In genomic region chr15:79184465-79184892, GRCh38 we compare ENCODE assay signal across 8 cellular contexts.
DNase-seq lines count a peak whose midpoint lies in the region; ATAC-seq lines count a peak whose summit lies in the region.

No MANE protein-coding gene starts in this region.

- no peaks in the 10 kb centered on the region for H3K27me3 Mint-ChIP-seq in activated CD8-positive, alpha-beta T cell treated with anti-CD3 and anti-CD28 coated beads, Interleukin-2, amount 10 ng/mL, durations not matched to agents 7 days and 5 days (ENCODE audit: low read depth)
- H3K27me3 Mint-ChIP-seq in effector memory CD8-positive, alpha-beta T cell, result peaks cover 11% of the 10 kb centered on the region in 2 donors

- H3K9me3 Mint-ChIP-seq in activated CD8-positive, alpha-beta T cell treated with anti-CD3 and anti-CD28 coated beads, Interleukin-2, amount 10 ng/mL, durations not matched to agents 7 days and 5 days (ENCODE audit: insufficient read depth), result no peaks in the 10 kb centered on the region
- H3K9me3 Mint-ChIP-seq in effector memory CD8-positive, alpha-beta T cell, result no peaks in the 10 kb centered on the region

- H3K4me3 Mint-ChIP-seq in activated CD8-positive, alpha-beta T cell treated with anti-CD3 and anti-CD28 coated beads, Interleukin-2, amount 10 ng/mL, durations not matched to agents 7 days and 5 days, result no peak overlapping the region
- H3K4me3 Mint-ChIP-seq in effector memory CD8-positive, alpha-beta T cell, result no peak overlapping the region

- no peaks in the 10 kb centered on the region for H3K4me1 Mint-ChIP-seq in activated CD8-positive, alpha-beta T cell treated with anti-CD3 and anti-CD28 coated beads, Interleukin-2, amount 10 ng/mL, durations not matched to agents 7 days and 5 days (ENCODE audit: low read depth)
- H3K4me1 Mint-ChIP-seq in effector memory CD8-positive, alpha-beta T cell (ENCODE audit: low read depth in 2 of 2), result no peaks in the 10 kb centered on the region

- CTCF ChIA-PET in activated CD8-positive, alpha-beta T cell treated with anti-CD3 and anti-CD28 coated beads, Interleukin-2, amount 10 ng/mL, durations not matched to agents 7 days and 5 days (lab: Charles Lee), result interaction anchor here (0.7 to 4.7 kb wide), 39 partner anchors 9 to 433 kb away, joined by 3 to 127 read pairs (median 4); no protein-coding TSS in a partner anchor

- DNase-seq in AG08396 (ENCODE audit: low spot score) (peak; percentile 64), GM19240 (ENCODE audit: insufficient read length, low spot score) (peak; percentile 67), NCI-H526 (lab: John Stamatoyannopoulos, UW) (peak; percentile 83 to 93), mesenteric fat pad (ENCODE audit: low spot score) (peak; percentile 90)
- DNase-seq in activated CD8-positive, alpha-beta T cell treated with anti-CD3 and anti-CD28 coated beads, Interleukin-2, amount 10 ng/mL, durations not matched to agents 7 days and 5 days, result peak; percentile 75
- peak; percentile 55 to 60 (median 57) for DNase-seq in effector memory CD8-positive, alpha-beta T cell
- DNase-seq in stimulated activated CD8-positive, alpha-beta memory T cell treated with anti-CD3 and anti-CD28 coated beads, Interleukin-15, amount 100 ng/mL, for 48 hours (ENCODE audit: low read depth in 2 of 2), result peak; percentile 15 to 42

- POLR2A ChIA-PET in activated CD8-positive, alpha-beta T cell treated with anti-CD3 and anti-CD28 coated beads, Interleukin-2, amount 10 ng/mL, durations not matched to agents 7 days and 5 days (lab: Charles Lee), result interaction anchor here (1.0 kb wide), 1 partner anchor 156 kb away, joined by 4 read pairs; no protein-coding TSS in a partner anchor

- H3K27ac Mint-ChIP-seq in activated CD8-positive, alpha-beta T cell treated with anti-CD3 and anti-CD28 coated beads, Interleukin-2, amount 10 ng/mL, durations not matched to agents 7 days and 5 days, result no peak overlapping the region
- no peak overlapping the region for H3K27ac Mint-ChIP-seq in effector memory CD8-positive, alpha-beta T cell

- H3K36me3 Mint-ChIP-seq in activated CD8-positive, alpha-beta T cell treated with anti-CD3 and anti-CD28 coated beads, Interleukin-2, amount 10 ng/mL, durations not matched to agents 7 days and 5 days (ENCODE audit: low read depth), result no peaks in the 10 kb centered on the region
- H3K36me3 Mint-ChIP-seq in effector memory CD8-positive, alpha-beta T cell (ENCODE audit: insufficient read depth), result peaks cover 2% of the 10 kb centered on the region

- ATAC-seq in activated CD8-positive, alpha-beta T cell treated with anti-CD3 and anti-CD28 coated beads, Interleukin-2, amount 10 ng/mL, durations not matched to agents 7 days and 5 days, result no peak
- ATAC-seq in effector memory CD8-positive, alpha-beta T cell (replicated peaks), result no peak
- ATAC-seq in GM21367 (IDR thresholded peaks at IDR 0.05; ENCODE audit: unreplicated experiment), result no peak

Comparison
In these comparisons a context has a peak if more than half of its experiments do, and no peak if none do; other contexts are left out.
1. DNase-seq: peak in every context shown above with its lines; median percentile 90 in mesenteric fat pad; 88 in NCI-H526; 75 in activated CD8-positive, alpha-beta T cell treated with anti-CD3 and anti-CD28 coated beads, Interleukin-2, amount 10 ng/mL, durations not matched to agents 7 days and 5 days; 67 in GM19240; 64 in AG08396; 57 in effector memory CD8-positive, alpha-beta T cell; 28 in stimulated activated CD8-positive, alpha-beta memory T cell treated with anti-CD3 and anti-CD28 coated beads, Interleukin-15, amount 100 ng/mL, for 48 hours.